Comparison of ENCODE assay signal across 23 cellular contexts in genomic region chr21:46037338-46038325, GRCh38. TPM values are rescaled to one million over a fixed set of nuclear protein-coding genes. Genes with fewer than 3 reads are reported as not detected.
DNase-seq lines count a peak whose midpoint lies in the region; ATAC-seq and TF ChIP-seq lines count a peak whose summit lies in the region.
"Had no signal": no experiment of that assay in that cellular context is flagged by ENCODE, and none has a peak within 500 bp of the region (broad histone marks: within the 10 kb centered on the region; RNA-seq: fewer than 3 reads in every experiment).

No MANE protein-coding gene starts in this region.

- H3K36me3 ChIP-seq in heart left ventricle (no peaks in the 10 kb centered on the region), ovary (no peaks in the 10 kb centered on the region), uterus (no peaks in the 10 kb centered on the region)
- H3K36me3 ChIP-seq: sigmoid colon had no signal

- DNase-seq in heart left ventricle (peak in 1 of 5 donors; percentile 28), left cardiac atrium (no peak), left ventricle myocardium superior (peak; percentile 28), ovary (peak in 4 of 5 donors; percentile 31 to 62 (median 51)), uterus (no peak)
- no peak for DNase-seq in stimulated activated naive CD8-positive, alpha-beta T cell treated with anti-CD3 and anti-CD28 coated beads, Interleukin-15, Interleukin-2, amounts not matched to agents 100 U/mL and 50 U/mL, for 24 hours
- DNase-seq: activated CD4-positive, alpha-beta T cell treated with anti-CD3 and anti-CD28 coated beads, Interleukin-2, amount 10 ng/mL, durations not matched to agents 24 days and 14 days; activated naive CD4-positive, alpha-beta T cell treated with anti-CD3 and anti-CD28 coated beads for 36 hours; activated T-cell treated with anti-CD3 and anti-CD28 coated beads, Interleukin-2, amount 50 U/mL, for 72 hours; amygdala; central memory CD4-positive, alpha-beta T cell; DMS53; dorsolateral prefrontal cortex; GDM1; HCEC 1CT; NCI-H1105 treated with DMSO at 0.1 percent for 48 hours; NCI-H774; sigmoid colon had no signal

- peak overlapping the region in 10 of 12 donors; percentile 25 to 88 (median 70) for H3K27ac ChIP-seq in heart left ventricle
- peak overlapping the region; percentile 72 to 91 for H3K27ac ChIP-seq in ovary
- H3K27ac ChIP-seq in uterus = peak overlapping the region; percentile 69 to 77
- H3K27ac ChIP-seq: parathyroid adenoma, RWPE1 had no signal

- H3K4me3 ChIP-seq in heart left ventricle = no peak overlapping the region
- H3K4me3 ChIP-seq in ovary = no peak overlapping the region
- H3K4me3 ChIP-seq in uterus = no peak overlapping the region
- H3K4me3 ChIP-seq: dorsolateral prefrontal cortex, sigmoid colon had no signal

- H3K27me3 ChIP-seq in heart left ventricle = no peaks in the 10 kb centered on the region
- H3K27me3 ChIP-seq in ovary = no peaks in the 10 kb centered on the region
- H3K27me3 ChIP-seq in uterus = no peaks in the 10 kb centered on the region
- H3K27me3 ChIP-seq: sigmoid colon had no signal

- no peak for ATAC-seq in heart left ventricle
- no peak for ATAC-seq in left cardiac atrium
- ATAC-seq in left ventricle myocardium superior = no peak
- ATAC-seq in GM19467 (IDR thresholded peaks at IDR 0.05; ENCODE audit: unreplicated experiment) = no peak
- no peak for ATAC-seq in stimulated activated naive CD8-positive, alpha-beta T cell treated with anti-CD3 and anti-CD28 coated beads, Interleukin-15, Interleukin-2, amounts not matched to agents 100 U/mL and 50 U/mL, for 24 hours
- ATAC-seq in HG02885 (IDR thresholded peaks at IDR 0.05; ENCODE audit: poor library complexity, unreplicated experiment) = no peak
- ATAC-seq: activated T-cell treated with anti-CD3 and anti-CD28 coated beads, Interleukin-2, amount 50 U/mL, for 72 hours; naive thymus-derived CD8-positive, alpha-beta T cell had no signal

- whole genome bisulfite sequencing in heart left ventricle, 4 donors = 90 to 94% (median 93%) methylated on average over 46 to 50 of the region's 50 CpGs
- 92 to 93% (median 92%) methylated on average over 50 of the region's 50 CpGs for WGBS in ovary, 3 donors

- H3K9me3 ChIP-seq in heart left ventricle = no peaks in the 10 kb centered on the region
- no peaks in the 10 kb centered on the region for H3K9me3 ChIP-seq in ovary
- no peaks in the 10 kb centered on the region for H3K9me3 ChIP-seq in uterus
- H3K9me3 ChIP-seq: sigmoid colon had no signal

- intact Hi-C loops in heart left ventricle (cut with DNase I) = loop anchor here in 2 of 10 donors (1.0 to 2.0 kb wide), 2 partner anchors 23 to 29 kb away; no protein-coding TSS in a partner anchor
- intact Hi-C loops in left cardiac atrium (cut with DNase I) = no loop called here
- intact Hi-C loops in left ventricle myocardium superior (cut with micrococcal nuclease) = no loop called here
- intact Hi-C loops in ovary (cut with DNase I) = loop anchor here in 1 of 4 donors (5.0 kb wide), 2 partner anchors 50 to 55 kb away; partner anchors contain the start of gene COL6A1
- intact Hi-C loops in uterus (cut with DNase I; ENCODE audit: low total_unique reads) = no loop called here

- TF ChIP-seq EP300 in ovary (IDR thresholded peaks at IDR 0.05) = no peak

- TF ChIP-seq POLR2A in heart left ventricle (IDR thresholded peaks at IDR 0.05) = no peak
- no peak for TF ChIP-seq POLR2A in ovary (IDR thresholded peaks at IDR 0.05)
- TF ChIP-seq POLR2A in uterus (IDR thresholded peaks at IDR 0.05) = no peak

- no peak for TF ChIP-seq CTCF in heart left ventricle (IDR thresholded peaks at IDR 0.05)
- TF ChIP-seq CTCF in ovary (IDR thresholded peaks at IDR 0.05) = no peak
- TF ChIP-seq CTCF in uterus (IDR thresholded peaks at IDR 0.05) = no peak

- peaks cover 0 to 33% (median 16%) of the 10 kb centered on the region in 12 donors for H3K4me1 ChIP-seq in heart left ventricle
- peaks cover 18% of the 10 kb centered on the region for H3K4me1 ChIP-seq in ovary (ENCODE audit: insufficient read depth)
- H3K4me1 ChIP-seq in uterus = peaks cover 0 to 4% of the 10 kb centered on the region in 2 donors
- H3K4me1 ChIP-seq: parathyroid adenoma had no signal

RNA-seq across cellular contexts. Expression of gene COL6A1, which starts 56.1 kb away (rescaled TPM):
- total RNA-seq in heart left ventricle = 100 to 1,000 TPM in 8 of 9 donors, 10 to 100 TPM in 1; 92.4 to 385 (median 143) TPM
- 100 to 1,000 TPM; 149 to 157 TPM for polyA plus RNA-seq in heart left ventricle
- 100 to 1,000 TPM; 244 to 247 TPM for total RNA-seq in left cardiac atrium
- 188 TPM for total RNA-seq in left ventricle myocardium superior
- total RNA-seq in ovary = 100 to 1,000 TPM; 389 to 779 (median 731) TPM
- 100 to 1,000 TPM; 112 to 905 TPM for polyA plus RNA-seq in ovary
- 1,000 to 10,000 TPM in 1 of 4 donors, 100 to 1,000 TPM in 3; 621 to 1,160 (median 804) TPM for total RNA-seq in uterus

Comparison
In these comparisons a context has a peak if more than half of its experiments do, and no peak if none do; other contexts are left out.
1. DNase-seq: peak in left ventricle myocardium superior (single experiment) and ovary (4 of 5); none in left cardiac atrium (single experiment), uterus (0 of 2) and stimulated activated naive CD8-positive, alpha-beta T cell treated with anti-CD3 and anti-CD28 coated beads, Interleukin-15, Interleukin-2, amounts not matched to agents 100 U/mL and 50 U/mL, for 24 hours (single experiment).
2. Peak in every context shown above with its lines, with median percentiles within 50 percentile points of each other: H3K27ac ChIP-seq.